ENCODE assay signal across 9 cellular contexts in the genomic region with DNA sequence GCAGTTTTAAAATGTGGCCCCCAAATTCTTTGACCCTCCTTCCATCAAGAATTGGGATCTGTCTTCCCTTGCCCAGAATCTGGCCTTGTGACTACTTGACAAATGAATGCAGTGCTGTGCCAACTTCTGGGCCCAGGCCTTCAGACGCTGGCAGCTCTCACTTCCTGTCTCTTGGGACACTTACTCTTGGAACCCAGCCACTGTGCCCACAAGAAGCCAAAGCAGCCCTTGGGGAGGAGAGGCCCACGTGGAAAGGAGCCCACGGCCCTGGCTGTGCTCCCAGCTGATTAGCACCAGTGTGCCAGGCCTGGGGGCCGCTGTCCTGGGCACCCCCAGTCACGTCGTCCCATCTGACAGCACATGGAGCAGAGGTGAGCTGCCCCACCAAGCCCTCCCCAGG. TPM values are rescaled to one million over a fixed set of nuclear protein-coding genes. Genes with fewer than 3 reads are reported as not detected.
A peak's percentile ranks its signal among the peaks of the same experiment; 100 is the strongest.
DNase-seq lines count a peak whose midpoint lies in the region; ATAC-seq and TF ChIP-seq lines count a peak whose summit lies in the region.
"Had no signal": no experiment of that assay in that cellular context is flagged by ENCODE, and none has a peak within 500 bp of the region (broad histone marks: within the 10 kb centered on the region; RNA-seq: fewer than 3 reads in every experiment).

No MANE protein-coding gene starts in this region.

- TF ChIP-seq CTCF in MM.1S (IDR thresholded peaks at IDR 0.05; ENCODE audit: low read length), result no peak

- H3K36me3 ChIP-seq in MM.1S (replicated peaks; ENCODE audit: insufficient read depth, low read length), result no peaks in the 10 kb centered on the region

- no peak overlapping the region for H3K27ac ChIP-seq in MM.1S (ENCODE audit: low read length)

- no peak overlapping the region for H2AFZ ChIP-seq in MM.1S (ENCODE audit: low read length)

- H3K79me2 ChIP-seq in MM.1S (ENCODE audit: low read length), result no peaks in the 10 kb centered on the region

- no peak for ATAC-seq in GM18873 (IDR thresholded peaks at IDR 0.05; ENCODE audit: low FRiP score, unreplicated experiment)

- H3K4me1 ChIP-seq in MM.1S (ENCODE audit: low read length), result no peaks in the 10 kb centered on the region

- H3K9me3 ChIP-seq in MM.1S (replicated peaks; ENCODE audit: insufficient read depth, low read length), result no peaks in the 10 kb centered on the region

- no peaks in the 10 kb centered on the region for H3F3A ChIP-seq in MM.1S (ENCODE audit: insufficient read depth, low read length)

- H4K20me1 ChIP-seq in MM.1S (ENCODE audit: insufficient read depth, low read length), result no peaks in the 10 kb centered on the region

- H3K9me2 ChIP-seq in MM.1S (replicated peaks; ENCODE audit: insufficient read depth, low read length), result no peaks in the 10 kb centered on the region

- H3K9ac ChIP-seq in MM.1S (ENCODE audit: low read length), result no peak overlapping the region

- no peaks in the 10 kb centered on the region for H3K27me3 ChIP-seq in MM.1S (replicated peaks; ENCODE audit: insufficient read depth, low read length)

- DNase-seq in C1 segment of cervical spinal cord (lab: John Stamatoyannopoulos, UW), result peak in 12 of 14 donors; percentile 4 to 78 (median 58)
- DNase-seq in NCI-H1694 (lab: John Stamatoyannopoulos, UW), result peak; percentile 54
- peak; percentile 33 for DNase-seq in cerebellum (ENCODE audit: low spot score)
- peak; percentile 72 for DNase-seq in midbrain (lab: John Stamatoyannopoulos, UW)
- no peak for DNase-seq in MM.1S
- no peak for DNase-seq in stimulated activated CD4-positive, alpha-beta T cell treated with anti-CD3 and anti-CD28 coated beads, Interleukin-4, amount 100 ng/mL, for 24 hours
- no peak for DNase-seq in NCI-H146 treated with DMSO at 0.1 percent for 48 hours (lab: John Stamatoyannopoulos, UW; ENCODE audit: unreplicated experiment)

- no peak overlapping the region for H3K4me2 ChIP-seq in MM.1S (ENCODE audit: low read depth, low read length)

- no peak overlapping the region for H3K4me3 ChIP-seq in MM.1S (ENCODE audit: low read length)
- H3K4me3 ChIP-seq: skin epidermis had no signal

RNA-seq across cellular contexts. Expression of a gene that starts 56.6 kb away (rescaled TPM):
- total RNA-seq in cerebellum, result 1,512 TPM

Comparison
In these comparisons a context has a peak if more than half of its experiments do, and no peak if none do; other contexts are left out.
1. DNase-seq: peak in C1 segment of cervical spinal cord (12 of 14), NCI-H1694 (single experiment), cerebellum (single experiment) and midbrain (single experiment); none in MM.1S (single experiment), stimulated activated CD4-positive, alpha-beta T cell treated with anti-CD3 and anti-CD28 coated beads, Interleukin-4, amount 100 ng/mL, for 24 hours (single experiment) and NCI-H146 treated with DMSO at 0.1 percent for 48 hours (single experiment).